In the genomic region with DNA sequence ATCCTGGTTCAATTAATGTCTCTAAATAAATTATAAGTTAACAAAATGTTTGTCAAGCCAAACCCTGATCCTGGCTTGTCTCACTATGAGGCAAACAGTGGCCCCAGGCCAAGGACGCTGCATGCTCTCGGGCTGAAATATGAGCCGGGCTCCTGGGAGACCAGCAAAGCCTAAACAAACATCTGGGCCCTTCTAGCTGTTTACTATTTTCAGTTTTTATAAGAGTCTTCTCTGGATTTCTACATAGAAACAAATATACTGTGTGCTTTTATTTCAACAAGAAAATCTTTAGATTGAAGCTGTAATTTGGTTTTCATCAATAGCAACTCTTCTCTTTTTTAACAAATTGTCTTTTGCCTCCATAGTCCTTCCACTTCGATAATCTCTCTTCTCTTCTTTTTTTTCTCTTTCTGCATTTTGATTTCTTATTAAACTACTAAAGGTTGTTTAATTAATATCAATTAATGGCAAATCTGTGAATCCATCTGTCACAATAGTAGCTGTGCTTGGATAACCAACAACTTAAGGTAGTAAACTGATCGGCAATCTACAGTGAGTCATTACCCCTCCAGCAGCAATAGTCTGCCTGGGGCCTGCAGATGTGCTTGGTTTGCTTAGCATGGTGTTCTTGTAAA, we compare ENCODE assay signal across 8 cellular contexts.
DNase-seq lines count a peak whose midpoint lies in the region; ATAC-seq and TF ChIP-seq lines count a peak whose summit lies in the region.

No MANE protein-coding gene starts in this region.

- H3K4me3 Mint-ChIP-seq in glutamatergic neuron (ENCODE audit: unreplicated experiment) (no peak overlapping the region), progenitor cell of endocrine pancreas (ENCODE audit: low read depth) (peak overlapping the region; percentile 20)
- H3K4me3 Mint-ChIP-seq in effector memory CD8-positive, alpha-beta T cell = no peak overlapping the region

- DNase-seq in H4 (ENCODE audit: low spot score) (peak; percentile 65), glutamatergic neuron (peak; percentile 58), progenitor cell of endocrine pancreas (ENCODE audit: low spot score, unreplicated experiment) (no peak)
- DNase-seq in effector memory CD8-positive, alpha-beta T cell = no peak

- H3K27me3 Mint-ChIP-seq in glutamatergic neuron (ENCODE audit: unreplicated experiment) = no peaks in the 10 kb centered on the region
- H3K27me3 Mint-ChIP-seq in progenitor cell of endocrine pancreas = no peaks in the 10 kb centered on the region
- peaks cover 60 to 71% of the 10 kb centered on the region in 2 donors for H3K27me3 Mint-ChIP-seq in effector memory CD8-positive, alpha-beta T cell

- TF ChIP-seq CTCF in glutamatergic neuron (IDR thresholded peaks at IDR 0.05; ENCODE audit: partially characterized antibody, unreplicated experiment) (no peak), progenitor cell of endocrine pancreas (IDR thresholded peaks at IDR 0.05; ENCODE audit: unreplicated experiment) (no peak)

- H3K27ac Mint-ChIP-seq in glutamatergic neuron (ENCODE audit: unreplicated experiment) (no peak overlapping the region), progenitor cell of endocrine pancreas (peak overlapping the region; percentile 86)
- H3K27ac Mint-ChIP-seq in effector memory CD8-positive, alpha-beta T cell = no peak overlapping the region

- no peaks in the 10 kb centered on the region for H3K9me3 Mint-ChIP-seq in glutamatergic neuron (ENCODE audit: unreplicated experiment)
- peaks cover 2% of the 10 kb centered on the region for H3K9me3 Mint-ChIP-seq in progenitor cell of endocrine pancreas (ENCODE audit: low read depth)
- no peaks in the 10 kb centered on the region for H3K9me3 Mint-ChIP-seq in effector memory CD8-positive, alpha-beta T cell

- no peaks in the 10 kb centered on the region for H3K36me3 Mint-ChIP-seq in glutamatergic neuron (ENCODE audit: unreplicated experiment)
- no peaks in the 10 kb centered on the region for H3K36me3 Mint-ChIP-seq in progenitor cell of endocrine pancreas (ENCODE audit: insufficient read depth)
- H3K36me3 Mint-ChIP-seq in effector memory CD8-positive, alpha-beta T cell (ENCODE audit: insufficient read depth) = no peaks in the 10 kb centered on the region

- H3K4me1 Mint-ChIP-seq in glutamatergic neuron (ENCODE audit: low read depth, unreplicated experiment) (peaks cover 4% of the 10 kb centered on the region), progenitor cell of endocrine pancreas (ENCODE audit: low read depth) (peaks cover 6% of the 10 kb centered on the region)
- H3K4me1 Mint-ChIP-seq in effector memory CD8-positive, alpha-beta T cell (ENCODE audit: low read depth in 2 of 2) = no peaks in the 10 kb centered on the region

- ATAC-seq in HG03135 (IDR thresholded peaks at IDR 0.05; ENCODE audit: unreplicated experiment) = no peak
- ATAC-seq in GM21381 (IDR thresholded peaks at IDR 0.05; ENCODE audit: unreplicated experiment) = no peak
- ATAC-seq in effector memory CD8-positive, alpha-beta T cell (replicated peaks) = no peak
- ATAC-seq in GM21786 (IDR thresholded peaks at IDR 0.05; ENCODE audit: unreplicated experiment) = no peak

TF ChIP-seq in PFSK-1, 5 proteins besides CTCF, POLR2A, EP300 and RAD21:
- TF ChIP-seq FOXP2 (optimal IDR thresholded peaks at IDR 0.05; ENCODE audit: borderline replicate concordance, extremely low read depth, extremely low read length, insufficient read depth) = peak; percentile 67
- TF ChIP-seq, protein P1, sequence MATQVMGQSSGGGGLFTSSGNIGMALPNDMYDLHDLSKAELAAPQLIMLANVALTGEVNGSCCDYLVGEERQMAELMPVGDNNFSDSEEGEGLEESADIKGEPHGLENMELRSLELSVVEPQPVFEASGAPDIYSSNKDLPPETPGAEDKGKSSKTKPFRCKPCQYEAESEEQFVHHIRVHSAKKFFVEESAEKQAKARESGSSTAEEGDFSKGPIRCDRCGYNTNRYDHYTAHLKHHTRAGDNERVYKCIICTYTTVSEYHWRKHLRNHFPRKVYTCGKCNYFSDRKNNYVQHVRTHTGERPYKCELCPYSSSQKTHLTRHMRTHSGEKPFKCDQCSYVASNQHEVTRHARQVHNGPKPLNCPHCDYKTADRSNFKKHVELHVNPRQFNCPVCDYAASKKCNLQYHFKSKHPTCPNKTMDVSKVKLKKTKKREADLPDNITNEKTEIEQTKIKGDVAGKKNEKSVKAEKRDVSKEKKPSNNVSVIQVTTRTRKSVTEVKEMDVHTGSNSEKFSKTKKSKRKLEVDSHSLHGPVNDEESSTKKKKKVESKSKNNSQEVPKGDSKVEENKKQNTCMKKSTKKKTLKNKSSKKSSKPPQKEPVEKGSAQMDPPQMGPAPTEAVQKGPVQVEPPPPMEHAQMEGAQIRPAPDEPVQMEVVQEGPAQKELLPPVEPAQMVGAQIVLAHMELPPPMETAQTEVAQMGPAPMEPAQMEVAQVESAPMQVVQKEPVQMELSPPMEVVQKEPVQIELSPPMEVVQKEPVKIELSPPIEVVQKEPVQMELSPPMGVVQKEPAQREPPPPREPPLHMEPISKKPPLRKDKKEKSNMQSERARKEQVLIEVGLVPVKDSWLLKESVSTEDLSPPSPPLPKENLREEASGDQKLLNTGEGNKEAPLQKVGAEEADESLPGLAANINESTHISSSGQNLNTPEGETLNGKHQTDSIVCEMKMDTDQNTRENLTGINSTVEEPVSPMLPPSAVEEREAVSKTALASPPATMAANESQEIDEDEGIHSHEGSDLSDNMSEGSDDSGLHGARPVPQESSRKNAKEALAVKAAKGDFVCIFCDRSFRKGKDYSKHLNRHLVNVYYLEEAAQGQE (IDR thresholded peaks at IDR 0.05; ENCODE audit: insufficient read depth in 1 of 2, low read depth in 2 of 2, low read length in 2 of 2) = no peak

Comparison
In these comparisons a context has a peak if more than half of its experiments do, and no peak if none do; other contexts are left out.
1. DNase-seq: peak in H4 (single experiment) and glutamatergic neuron (single experiment); none in progenitor cell of endocrine pancreas (single experiment) and effector memory CD8-positive, alpha-beta T cell (0 of 3).